In the genomic region with DNA sequence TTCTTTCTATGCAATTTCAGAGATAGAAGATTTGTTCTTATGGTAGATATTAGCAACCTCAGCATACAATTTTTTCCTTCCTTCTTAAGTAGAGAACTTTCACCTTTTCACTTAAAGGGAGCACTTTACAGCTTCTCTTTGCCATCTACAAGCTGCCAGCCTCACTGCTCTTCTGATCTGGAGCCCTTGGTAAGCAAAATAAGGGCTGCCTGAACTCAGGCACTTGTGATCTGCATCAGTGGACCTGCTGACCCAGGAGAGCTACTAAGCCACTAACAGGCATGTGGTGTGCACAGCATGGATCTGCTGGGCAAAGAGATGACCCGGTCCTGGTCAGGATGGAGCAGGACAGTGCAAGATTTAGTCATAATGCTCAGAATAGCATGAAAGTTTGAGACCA, we compare ENCODE assay signal across 14 cellular contexts.
DNase-seq lines count a peak whose midpoint lies in the region; ATAC-seq lines count a peak whose summit lies in the region.
"Had no signal": no experiment of that assay in that cellular context is flagged by ENCODE, and none has a peak within 500 bp of the region (broad histone marks: within the 10 kb centered on the region; RNA-seq: fewer than 3 reads in every experiment).

No MANE protein-coding gene starts in this region.

- H3K27ac Mint-ChIP-seq in activated T-helper 17 cell treated with anti-CD3 and anti-CD28 coated beads, Interleukin-2, amount 50 U/mL, for 72 hours, result no peak overlapping the region
- no peak overlapping the region for H3K27ac Mint-ChIP-seq in activated CD4-positive, alpha-beta memory T cell treated with anti-CD3 and anti-CD28 coated beads for 36 hours
- H3K27ac Mint-ChIP-seq: CD4-positive, CD25-positive, alpha-beta regulatory T cell; HFFc6 had no signal

- no peak overlapping the region for H2BK15ac ChIP-seq in neuronal stem cell (ENCODE audit: low read length)

- H3K4me1 Mint-ChIP-seq in activated T-helper 17 cell treated with anti-CD3 and anti-CD28 coated beads, Interleukin-2, amount 50 U/mL, for 72 hours, result peaks cover 9% of the 10 kb centered on the region
- peaks cover 3% of the 10 kb centered on the region for H3K4me1 Mint-ChIP-seq in activated CD4-positive, alpha-beta memory T cell treated with anti-CD3 and anti-CD28 coated beads for 36 hours (ENCODE audit: low read depth)
- H3K4me1 Mint-ChIP-seq: CD4-positive, CD25-positive, alpha-beta regulatory T cell had no signal

- no peak for DNase-seq in neuronal stem cell (ENCODE audit: low spot score)
- no peak for DNase-seq in activated CD4-positive, alpha-beta memory T cell treated with anti-CD3 and anti-CD28 coated beads for 36 hours
- no peak for DNase-seq in NCI-H1930 (lab: John Stamatoyannopoulos, UW)
- DNase-seq: CD4-positive, CD25-positive, alpha-beta regulatory T cell; DMS53; HCEC 1CT; HFFc6 had no signal

- CTCF ChIA-PET in activated CD4-positive, alpha-beta memory T cell treated with anti-CD3 and anti-CD28 coated beads for 36 hours (lab: Charles Lee), result no interaction called here

- peak overlapping the region; percentile 11 to 92 (median 78); a peak in 18 of 22 replicates for H3K4me2 ChIP-seq in BLaER1 treated with 17β-estradiol and CSF1 and Interleukin-3, amounts not matched to agents 10 nM and 100 nM
- H3K4me2 ChIP-seq in neuronal stem cell (ENCODE audit: insufficient read depth, low read length, poor library complexity, severe bottlenecking), result no peak overlapping the region
- H3K4me2 ChIP-seq: A549 had no signal

- H2BK12ac ChIP-seq in neuronal stem cell (ENCODE audit: low read length), result peak overlapping the region; percentile 67

- H2BK120ac ChIP-seq in neuronal stem cell (ENCODE audit: low read depth, low read length), result no peak overlapping the region

- no peak overlapping the region for H2AFZ ChIP-seq in neuronal stem cell (ENCODE audit: low read length)

- H3K4me3 ChIP-seq in BLaER1 treated with 17β-estradiol and CSF1 and Interleukin-3, amounts not matched to agents 10 nM and 100 nM, result no peak overlapping the region; a peak in 1 of 20 replicates
- H3K4me3 ChIP-seq in neuronal stem cell (ENCODE audit: low read length in 2 of 2), result no peak overlapping the region
- H3K4me3 ChIP-seq: A549 had no signal

- peak overlapping the region; percentile 35 for H2BK5ac ChIP-seq in neuronal stem cell (ENCODE audit: low read length)

- no peak overlapping the region for H3K4ac ChIP-seq in neuronal stem cell (ENCODE audit: low read length)

- peak overlapping the region; percentile 68 for H3K18ac ChIP-seq in neuronal stem cell (ENCODE audit: low read length)

- no peaks in the 10 kb centered on the region for H3K9me3 ChIP-seq in BLaER1 treated with 17β-estradiol and CSF1 and Interleukin-3, amounts not matched to agents 10 nM and 100 nM (replicated peaks in 1 of 11)
- no peaks in the 10 kb centered on the region for H3K9me3 ChIP-seq in KOPT-K1 (ENCODE audit: insufficient read depth, low read length, poor library complexity, severe bottlenecking)
- no peaks in the 10 kb centered on the region for H3K9me3 ChIP-seq in neuronal stem cell (replicated peaks in 1 of 2; ENCODE audit: control insufficient read depth in 2 of 2, insufficient read depth in 1 of 2, low read depth in 1 of 2, low read length in 2 of 2)
- H3K9me3 ChIP-seq: A549 had no signal

- H4K91ac ChIP-seq in neuronal stem cell (ENCODE audit: low read depth, low read length, poor library complexity), result no peak overlapping the region

- POLR2A ChIA-PET in activated CD4-positive, alpha-beta memory T cell treated with anti-CD3 and anti-CD28 coated beads for 36 hours (lab: Charles Lee), result no interaction called here

- WGBS in neuronal stem cell (ENCODE audit: extremely low coverage in 2 of 2, insufficient read length in 2 of 2, insufficient replicate concordance in 1 of 2), 2 donors, result no CpG with 5 or more reads among the region's 1 CpG

- peaks cover 1% of the 10 kb centered on the region for H3K79me1 ChIP-seq in neuronal stem cell (ENCODE audit: low read depth, low read length)

- H4K8ac ChIP-seq in neuronal stem cell (ENCODE audit: low read depth, low read length), result no peak overlapping the region

- no peaks in the 10 kb centered on the region for H4K20me1 ChIP-seq in BLaER1 treated with 17β-estradiol and CSF1 and Interleukin-3, amounts not matched to agents 10 nM and 100 nM

- peak overlapping the region; percentile 67 for H3K4me3 Mint-ChIP-seq in activated T-helper 17 cell treated with anti-CD3 and anti-CD28 coated beads, Interleukin-2, amount 50 U/mL, for 72 hours
- H3K4me3 Mint-ChIP-seq in activated CD4-positive, alpha-beta memory T cell treated with anti-CD3 and anti-CD28 coated beads for 36 hours, result no peak overlapping the region
- H3K4me3 Mint-ChIP-seq: HFFc6 had no signal

- H3K27ac ChIP-seq in BLaER1 treated with 17β-estradiol and CSF1 and Interleukin-3, amounts not matched to agents 10 nM and 100 nM, result no peak overlapping the region
- H3K27ac ChIP-seq in KOPT-K1 (ENCODE audit: low read depth, low read length, poor library complexity, severe bottlenecking) (peak overlapping the region; percentile 57), neuronal stem cell (replicated peaks; ENCODE audit: low read length) (no peak overlapping the region)
- H3K27ac ChIP-seq: A549 had no signal

- no peaks in the 10 kb centered on the region for H3K36me3 ChIP-seq in BLaER1 treated with 17β-estradiol and CSF1 and Interleukin-3, amounts not matched to agents 10 nM and 100 nM
- H3K36me3 ChIP-seq in KOPT-K1 (ENCODE audit: insufficient read depth, low read length), result no peaks in the 10 kb centered on the region
- H3K36me3 ChIP-seq in neuronal stem cell (replicated peaks in 1 of 2; ENCODE audit: control insufficient read depth in 2 of 2, insufficient read depth in 2 of 2, low read length in 2 of 2), result no peaks in the 10 kb centered on the region

- H3K27me3 ChIP-seq in BLaER1 treated with 17β-estradiol and CSF1 and Interleukin-3, amounts not matched to agents 10 nM and 100 nM, result no peaks in the 10 kb centered on the region
- no peaks in the 10 kb centered on the region for H3K27me3 ChIP-seq in neuronal stem cell (ENCODE audit: control insufficient read depth in 3 of 3, insufficient read depth in 3 of 3, low read depth in 1 of 3, low read length in 3 of 3)

- intact Hi-C loops in activated CD4-positive, alpha-beta memory T cell treated with anti-CD3 and anti-CD28 coated beads for 36 hours (cut with micrococcal nuclease), result no loop called here

- H3K4me1 ChIP-seq in BLaER1 treated with 17β-estradiol and CSF1 and Interleukin-3, amounts not matched to agents 10 nM and 100 nM, result peaks cover 5 to 61% (median 50%) of the 10 kb centered on the region in 10 experiments; a peak in 18 of 20 replicates
- peaks cover 0 to 4% of the 10 kb centered on the region in 2 donors for H3K4me1 ChIP-seq in neuronal stem cell (ENCODE audit: control insufficient read depth in 2 of 2, insufficient read depth in 1 of 2, low read depth in 1 of 2, low read length in 2 of 2)
- H3K4me1 ChIP-seq: A549 had no signal

- H3K36me3 Mint-ChIP-seq in activated T-helper 17 cell treated with anti-CD3 and anti-CD28 coated beads, Interleukin-2, amount 50 U/mL, for 72 hours (ENCODE audit: low read depth), result no peaks in the 10 kb centered on the region
- no peaks in the 10 kb centered on the region for H3K36me3 Mint-ChIP-seq in activated CD4-positive, alpha-beta memory T cell treated with anti-CD3 and anti-CD28 coated beads for 36 hours
- H3K36me3 Mint-ChIP-seq: CD4-positive, CD25-positive, alpha-beta regulatory T cell had no signal

- no peak for ATAC-seq in activated T-helper 17 cell treated with anti-CD3 and anti-CD28 coated beads, Interleukin-2, amount 50 U/mL, for 72 hours (replicated peaks)
- ATAC-seq in GM21390 (IDR thresholded peaks at IDR 0.05; ENCODE audit: unreplicated experiment), result no peak
- no peak for ATAC-seq in HG02973 (IDR thresholded peaks at IDR 0.05; ENCODE audit: unreplicated experiment)
- ATAC-seq: A549, HepG2 had no signal

- no peak overlapping the region for H3K23ac ChIP-seq in neuronal stem cell (ENCODE audit: low read depth, low read length, poor library complexity)

- peaks cover 7% of the 10 kb centered on the region for H3K27me3 Mint-ChIP-seq in activated T-helper 17 cell treated with anti-CD3 and anti-CD28 coated beads, Interleukin-2, amount 50 U/mL, for 72 hours
- peaks cover 15% of the 10 kb centered on the region for H3K27me3 Mint-ChIP-seq in activated CD4-positive, alpha-beta memory T cell treated with anti-CD3 and anti-CD28 coated beads for 36 hours

- H2AK5ac ChIP-seq in neuronal stem cell (ENCODE audit: low read depth, low read length), result no peak overlapping the region

- H3K9me3 Mint-ChIP-seq in activated T-helper 17 cell treated with anti-CD3 and anti-CD28 coated beads, Interleukin-2, amount 50 U/mL, for 72 hours, result no peaks in the 10 kb centered on the region
- H3K9me3 Mint-ChIP-seq in activated CD4-positive, alpha-beta memory T cell treated with anti-CD3 and anti-CD28 coated beads for 36 hours, result no peaks in the 10 kb centered on the region

- H3K14ac ChIP-seq in neuronal stem cell (ENCODE audit: low read length), result no peak overlapping the region

- H3K9ac ChIP-seq in BLaER1 treated with 17β-estradiol and CSF1 and Interleukin-3, amounts not matched to agents 10 nM and 100 nM, result peak overlapping the region in 2 of 11 experiments; percentile 11 to 15; a peak in 1 of 22 replicates
- no peak overlapping the region for H3K9ac ChIP-seq in neuronal stem cell (ENCODE audit: low read depth, low read length, poor library complexity)
